ENCODE assay signal across 10 cellular contexts in genomic region chr1:41742219-41742618, GRCh38.
DNase-seq lines count a peak whose midpoint lies in the region; ATAC-seq and TF ChIP-seq lines count a peak whose summit lies in the region.
"Had no signal": no experiment of that assay in that cellular context is flagged by ENCODE, and none has a peak within 500 bp of the region (broad histone marks: within the 10 kb centered on the region; RNA-seq: fewer than 3 reads in every experiment).

No MANE protein-coding gene starts in this region.

- CTCF ChIA-PET in AG04449 (lab: Yijun Ruan, JAX) (interaction anchor here (1.1 to 1.8 kb wide), 3 partner anchors 24 to 121 kb away, joined by 3 to 4 read pairs (median 3); no protein-coding TSS in a partner anchor), RWPE1 (lab: Yijun Ruan, JAX) (interaction anchor here (0.8 kb wide), 1 partner anchor 25 kb away, joined by 4 read pairs; no protein-coding TSS in a partner anchor), OCI-LY7 (lab: Charles Lee; ENCODE audit: unreplicated experiment) (no interaction called here)

- H3K4me3 ChIP-seq in AG04449 (ENCODE audit: low read depth, low read length) (no peak overlapping the region), OCI-LY7 (ENCODE audit: low read depth, low read length, poor library complexity, severe bottlenecking) (no peak overlapping the region)
- H3K4me3 ChIP-seq: heart left ventricle, psoas muscle had no signal

- H4K20me1 ChIP-seq in OCI-LY7 (ENCODE audit: insufficient read depth, low read length): no peaks in the 10 kb centered on the region

- TF ChIP-seq CTCF in AG04449 (IDR thresholded peaks at IDR 0.05; ENCODE audit: insufficient read depth, low read length, missing control alignments) (no peak), RWPE1 (conservative IDR thresholded peaks at IDR 0.05; ENCODE audit: low read depth) (no peak), OCI-LY7 (conservative IDR thresholded peaks at IDR 0.05; ENCODE audit: low read length) (no peak)

- no peak for ATAC-seq in GM18870 (IDR thresholded peaks at IDR 0.05; ENCODE audit: unreplicated experiment)
- ATAC-seq: psoas muscle had no signal

- H3K79me2 ChIP-seq in OCI-LY7 (ENCODE audit: insufficient read depth, low read depth, low read length): no peaks in the 10 kb centered on the region

- H3K4me2 ChIP-seq in OCI-LY7 (ENCODE audit: low read length): no peak overlapping the region

- no peaks in the 10 kb centered on the region for H3K36me3 ChIP-seq in OCI-LY7 (ENCODE audit: insufficient read depth, low read length)
- H3K36me3 ChIP-seq: heart left ventricle had no signal

- H3K4me1 ChIP-seq in OCI-LY7 (ENCODE audit: insufficient read depth, low read length, poor library complexity, severe bottlenecking): peaks cover 9% of the 10 kb centered on the region

- H2AFZ ChIP-seq in OCI-LY7 (ENCODE audit: low read length): no peak overlapping the region

- no peaks in the 10 kb centered on the region for H3K9me2 ChIP-seq in OCI-LY7 (ENCODE audit: insufficient read depth, low read length)

- no TSS peak for BruUV-seq in OCI-LY7 (replicated peaks; lab: Mats Ljungman, UMichigan)

- POLR2A ChIA-PET in AG04449 (lab: Yijun Ruan, JAX) (no interaction called here), RWPE1 (lab: Yijun Ruan, JAX; ENCODE audit: low non-redundant PET) (no interaction called here), OCI-LY7 (lab: Charles Lee) (no interaction called here)

- H3K27ac ChIP-seq in RWPE1 (no peak overlapping the region), OCI-LY7 (ENCODE audit: low read depth, low read length, poor library complexity, severe bottlenecking) (no peak overlapping the region)
- H3K27ac ChIP-seq: heart left ventricle, psoas muscle had no signal

- DNase-seq in AG04449 (ENCODE audit: low read depth, low spot score) (peak; percentile 67), ELR (ENCODE audit: low read depth) (peak; percentile 92), RWPE1 (ENCODE audit: low spot score) (peak; percentile 30), fibroblast of peridontal ligament (ENCODE audit: extremely low read depth) (peak; percentile 74), middle frontal gyrus (ENCODE audit: extremely low spot score, low spot score) (no peak), OCI-LY7 (ENCODE audit: low spot score) (no peak)
- no peak for DNase-seq in activated CD8-positive, alpha-beta memory T cell treated with anti-CD3 and anti-CD28 coated beads for 24 hours
- DNase-seq: heart left ventricle, psoas muscle had no signal

- no peaks in the 10 kb centered on the region for H3K9me3 ChIP-seq in OCI-LY7 (ENCODE audit: low read length)
- H3K9me3 ChIP-seq: heart left ventricle, psoas muscle had no signal

- intact Hi-C loops in OCI-LY7 (cut with micrococcal nuclease; ENCODE audit: unreplicated experiment): no loop called here

Comparison
In these comparisons a context has a peak if more than half of its experiments do, and no peak if none do; other contexts are left out.
1. DNase-seq: peak in AG04449 (single experiment), ELR (single experiment), RWPE1 (single experiment) and fibroblast of peridontal ligament (single experiment); none in activated CD8-positive, alpha-beta memory T cell treated with anti-CD3 and anti-CD28 coated beads for 24 hours (single experiment), middle frontal gyrus (single experiment) and OCI-LY7 (single experiment).